ENCODE assay signal across 16 cellular contexts in the genomic region with DNA sequence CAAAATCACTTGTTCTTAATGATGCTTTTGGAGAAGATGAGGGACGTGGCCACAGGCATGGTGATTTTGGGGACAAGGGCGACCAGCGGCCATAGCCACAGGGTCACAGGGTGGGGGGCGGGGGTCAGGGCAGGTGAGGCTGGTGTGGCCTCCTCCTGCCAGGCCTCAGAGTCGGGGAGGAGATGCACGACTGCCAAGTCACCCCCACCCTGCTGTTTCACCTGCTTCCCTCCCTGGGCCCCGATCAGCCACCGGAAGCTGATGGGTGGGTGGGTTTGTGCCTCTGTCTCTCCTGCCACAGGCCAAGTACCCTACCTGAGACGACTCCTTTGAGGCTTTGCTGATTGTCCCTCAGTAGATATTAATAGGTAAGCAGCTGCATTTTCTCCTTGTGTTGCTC.
"Had no signal": no experiment of that assay in that cellular context is flagged by ENCODE, and none has a peak within 500 bp of the region (broad histone marks: within the 10 kb centered on the region; RNA-seq: fewer than 3 reads in every experiment).

No MANE protein-coding gene starts in this region.

- H3K27me3 ChIP-seq: left lung had no signal

- H3K4me1 Mint-ChIP-seq: activated CD4-positive, alpha-beta memory T cell treated with anti-CD3 and anti-CD28 coated beads, Interleukin-2, amount 10 ng/mL, durations not matched to agents 7 days and 5 days; stimulated activated effector memory CD8-positive, alpha-beta T cell treated with anti-CD3 and anti-CD28 coated beads, Interleukin-12 subunit alpha, Interleukin-12 subunit beta, amount 100 ng/mL, for 72 hours had no signal

- FAIRE-seq: islet of Langerhans, small intestine had no signal

- H3K4me1 ChIP-seq: heart right ventricle, left lung had no signal

- H3K36me3 Mint-ChIP-seq: stimulated activated effector memory CD8-positive, alpha-beta T cell treated with anti-CD3 and anti-CD28 coated beads, Interleukin-12 subunit alpha, Interleukin-12 subunit beta, amount 100 ng/mL, for 72 hours had no signal

- H3K27ac ChIP-seq: heart right ventricle, left lung had no signal

- ATAC-seq: heart right ventricle; left lung; stimulated activated effector memory CD8-positive, alpha-beta T cell treated with anti-CD3 and anti-CD28 coated beads, Interleukin-12 subunit alpha, Interleukin-12 subunit beta, amount 100 ng/mL, for 72 hours had no signal

- H3K9me3 Mint-ChIP-seq: activated CD4-positive, alpha-beta memory T cell treated with anti-CD3 and anti-CD28 coated beads, Interleukin-2, amount 10 ng/mL, durations not matched to agents 7 days and 5 days; neural crest cell; stimulated activated effector memory CD8-positive, alpha-beta T cell treated with anti-CD3 and anti-CD28 coated beads, Interleukin-12 subunit alpha, Interleukin-12 subunit beta, amount 100 ng/mL, for 72 hours had no signal

- DNase-seq: activated CD4-positive, alpha-beta memory T cell treated with anti-CD3 and anti-CD28 coated beads, Interleukin-2, amount 10 ng/mL, durations not matched to agents 7 days and 5 days; activated CD8-positive, alpha-beta memory T cell treated with anti-CD3 and anti-CD28 coated beads, Interleukin-2, amount 50 U/mL, for 4 hours; activated naive CD4-positive, alpha-beta T cell treated with anti-CD3 and anti-CD28 coated beads, Interleukin-2, amount 50 U/mL, for 16 hours; central memory CD4-positive, alpha-beta T cell; cortex of kidney; effector CD8-positive, alpha-beta T cell; foreskin melanocyte; heart right ventricle; mesenchymal stem cell; small intestine; T-helper 9 cell; trophoblast cell had no signal

- H3K4me3 ChIP-seq: heart right ventricle, left lung had no signal

- H3K27ac Mint-ChIP-seq: activated CD4-positive, alpha-beta memory T cell treated with anti-CD3 and anti-CD28 coated beads, Interleukin-2, amount 10 ng/mL, durations not matched to agents 7 days and 5 days; stimulated activated effector memory CD8-positive, alpha-beta T cell treated with anti-CD3 and anti-CD28 coated beads, Interleukin-12 subunit alpha, Interleukin-12 subunit beta, amount 100 ng/mL, for 72 hours had no signal

- H3K36me3 ChIP-seq: heart right ventricle, left lung had no signal

- H3K4me3 Mint-ChIP-seq: activated CD4-positive, alpha-beta memory T cell treated with anti-CD3 and anti-CD28 coated beads, Interleukin-2, amount 10 ng/mL, durations not matched to agents 7 days and 5 days; neural crest cell; stimulated activated effector memory CD8-positive, alpha-beta T cell treated with anti-CD3 and anti-CD28 coated beads, Interleukin-12 subunit alpha, Interleukin-12 subunit beta, amount 100 ng/mL, for 72 hours had no signal

- H3K9me3 ChIP-seq: heart right ventricle, left lung had no signal
